ENCODE assay signal across 11 cellular contexts in the genomic region with DNA sequence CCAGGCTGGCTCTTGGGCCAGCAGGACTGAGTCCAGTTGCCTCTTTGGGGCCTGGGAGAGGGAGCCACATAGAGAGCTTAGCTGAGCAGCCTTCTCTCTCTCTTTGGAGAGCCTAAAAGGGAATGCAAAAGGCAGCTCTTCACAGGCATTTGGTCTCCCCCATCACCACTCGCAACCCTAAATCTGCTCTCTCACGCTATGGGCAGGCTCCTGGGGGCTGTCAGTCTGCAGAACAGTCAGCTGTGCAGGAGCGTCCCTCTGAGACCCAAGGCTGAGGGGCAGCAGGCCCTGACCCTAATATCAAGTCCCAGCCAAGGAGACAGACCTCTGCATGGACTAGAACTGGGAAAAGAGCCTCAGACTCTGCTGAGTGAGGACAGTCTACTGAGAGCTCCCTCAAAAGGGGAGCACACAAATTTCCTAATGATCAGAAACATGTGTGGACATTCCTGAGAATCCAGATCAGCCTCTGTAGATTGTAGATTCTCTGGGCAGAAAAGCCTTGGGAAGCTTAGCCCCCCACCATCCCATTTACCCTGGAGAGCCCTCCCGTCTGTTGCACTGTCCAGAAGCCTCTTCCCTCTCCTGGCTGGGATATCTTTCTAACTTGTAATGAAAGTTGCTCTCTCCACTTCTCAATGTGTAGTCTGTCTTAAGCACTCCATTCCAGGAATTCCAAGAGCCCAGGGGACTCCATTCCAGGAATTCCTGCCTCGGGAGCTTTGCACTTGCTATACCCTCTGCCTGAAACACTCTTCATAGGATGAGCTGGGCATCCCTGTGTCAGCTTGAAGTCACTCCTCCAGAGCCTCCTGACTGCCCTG.
DNase-seq lines count a peak whose midpoint lies in the region; ATAC-seq, FAIRE-seq and TF ChIP-seq lines count a peak whose summit lies in the region.
"Had no signal": no experiment of that assay in that cellular context is flagged by ENCODE, and none has a peak within 500 bp of the region (broad histone marks: within the 10 kb centered on the region; RNA-seq: fewer than 3 reads in every experiment).

No MANE protein-coding gene starts in this region.

- H3K27me3 ChIP-seq in H7 (ENCODE audit: control insufficient read depth, insufficient read depth, low read length), result no peaks in the 10 kb centered on the region
- no peaks in the 10 kb centered on the region for H3K27me3 ChIP-seq in adipocyte (replicated peaks; ENCODE audit: control insufficient read depth, insufficient read depth, low read length)
- H3K27me3 ChIP-seq in skeletal muscle satellite cell (ENCODE audit: control insufficient read depth, insufficient read depth, low read length), result no peaks in the 10 kb centered on the region

- H3K9ac ChIP-seq in adipocyte (ENCODE audit: low read length) (peak overlapping the region; percentile 61), skeletal muscle satellite cell (ENCODE audit: low read depth, low read length) (peak overlapping the region; percentile 9)

- no peak overlapping the region for H3K4me3 ChIP-seq in H7 (ENCODE audit: insufficient read depth, low read depth, low read length)
- H3K4me3 ChIP-seq in adipocyte (ENCODE audit: low read length), result no peak overlapping the region
- H3K4me3 ChIP-seq in skeletal muscle satellite cell (ENCODE audit: low read length), result no peak overlapping the region

- H3K4me1 ChIP-seq in adipocyte (ENCODE audit: control insufficient read depth, insufficient read depth, low read length) (peaks cover 28% of the 10 kb centered on the region), skeletal muscle satellite cell (ENCODE audit: control insufficient read depth, insufficient read depth, low read length) (peaks cover 25% of the 10 kb centered on the region)

- no peak overlapping the region for H3K4me2 ChIP-seq in skeletal muscle satellite cell (ENCODE audit: low read length)

- FAIRE-seq in D721Med (lab: Jason Lieb, UNC), result no peak
- FAIRE-seq: RCC 7860 had no signal

- H3K9me3 ChIP-seq in adipocyte (ENCODE audit: control insufficient read depth, low read length) (peaks cover 3% of the 10 kb centered on the region), skeletal muscle satellite cell (replicated peaks; ENCODE audit: low read length) (no peaks in the 10 kb centered on the region)

- intact Hi-C loops in left ventricle myocardium superior (cut with micrococcal nuclease), result no loop called here

- DNase-seq in H7 (peak; percentile 77), adipocyte (ENCODE audit: low read depth) (peak; percentile 55), left ventricle myocardium superior (no peak), NCI-H1694 (lab: John Stamatoyannopoulos, UW) (no peak), D721Med (ENCODE audit: insufficient read length, low spot score) (no peak), NCI-H2227 (lab: John Stamatoyannopoulos, UW; ENCODE audit: unreplicated experiment) (no peak)
- DNase-seq: activated CD4-positive, alpha-beta T cell treated with anti-CD3 and anti-CD28 coated beads for 4 hours; erythroblast had no signal

- ATAC-seq in left ventricle myocardium superior (peak; percentile 28), GM18861 (IDR thresholded peaks at IDR 0.05; ENCODE audit: unreplicated experiment) (no peak)

- TF ChIP-seq CTCF in D721Med (IDR thresholded peaks at IDR 0.05; ENCODE audit: insufficient read depth, missing control alignments), result no peak

- H3K36me3 ChIP-seq in H7 (replicated peaks; ENCODE audit: control insufficient read depth, insufficient read depth, low read length), result no peaks in the 10 kb centered on the region
- H3K36me3 ChIP-seq in adipocyte (ENCODE audit: control insufficient read depth, insufficient read depth, low read length, severe bottlenecking), result no peaks in the 10 kb centered on the region
- no peaks in the 10 kb centered on the region for H3K36me3 ChIP-seq in skeletal muscle satellite cell (ENCODE audit: insufficient read depth, low read length)

Comparison
In these comparisons a context has a peak if more than half of its experiments do, and no peak if none do; other contexts are left out.
1. DNase-seq: peak in H7 (single experiment) and adipocyte (single experiment); none in left ventricle myocardium superior (single experiment), NCI-H1694 (single experiment), D721Med (single experiment) and NCI-H2227 (single experiment).